14 cellular contexts compared by ENCODE assay signal in the genomic region with DNA sequence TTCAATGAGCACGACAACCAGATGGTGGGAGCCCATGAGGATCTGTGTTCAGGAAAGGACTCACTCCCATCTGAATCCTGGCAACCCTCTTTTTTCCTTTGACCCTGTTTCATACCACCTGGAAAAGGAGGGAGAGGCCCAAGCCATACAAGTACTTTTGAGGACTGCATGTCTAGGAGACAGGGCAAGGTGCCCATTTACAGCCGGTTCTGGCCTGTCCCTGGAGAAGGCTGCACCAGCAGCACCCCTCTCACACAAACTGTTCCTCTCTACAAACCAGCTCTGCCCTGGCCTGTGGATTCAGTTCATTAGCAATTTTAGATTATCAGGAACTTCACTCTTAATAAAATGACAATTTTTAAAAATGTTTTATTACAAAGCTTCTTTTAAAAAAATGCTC.
"Had no signal": no experiment of that assay in that cellular context is flagged by ENCODE, and none has a peak within 500 bp of the region (broad histone marks: within the 10 kb centered on the region; RNA-seq: fewer than 3 reads in every experiment).

No MANE protein-coding gene starts in this region.

- H3K27me3 Mint-ChIP-seq: activated CD4-positive, alpha-beta T cell treated with anti-CD3 and anti-CD28 coated beads, Interleukin-2, amount 10 ng/mL, durations not matched to agents 7 days and 5 days; activated CD8-positive, alpha-beta memory T cell treated with anti-CD3 and anti-CD28 coated beads, Interleukin-2, amount 10 ng/mL, durations not matched to agents 7 days and 5 days; T-helper 17 cell had no signal

- H3K9me3 ChIP-seq: left ventricle myocardium inferior, neutrophil, right lobe of liver had no signal

- DNase-seq: activated CD4-positive, alpha-beta T cell treated with anti-CD3 and anti-CD28 coated beads, Interleukin-2, amount 10 ng/mL, durations not matched to agents 7 days and 5 days; activated CD8-positive, alpha-beta memory T cell treated with anti-CD3 and anti-CD28 coated beads, Interleukin-2, amount 10 ng/mL, durations not matched to agents 7 days and 5 days; brain microvascular endothelial cell; dermis blood vessel endothelial cell; endodermal cell; erythroblast; left ventricle myocardium inferior; right lobe of liver; T-helper 17 cell; trophoblast cell had no signal

- H3K27me3 ChIP-seq: brain microvascular endothelial cell, neutrophil, right lobe of liver had no signal

- H3K4me3 ChIP-seq: left ventricle myocardium inferior, right lobe of liver had no signal

- H3K27ac Mint-ChIP-seq: activated CD4-positive, alpha-beta T cell treated with anti-CD3 and anti-CD28 coated beads, Interleukin-2, amount 10 ng/mL, durations not matched to agents 7 days and 5 days; activated CD8-positive, alpha-beta memory T cell treated with anti-CD3 and anti-CD28 coated beads, Interleukin-2, amount 10 ng/mL, durations not matched to agents 7 days and 5 days; endodermal cell; stimulated activated effector memory CD8-positive, alpha-beta T cell treated with anti-CD3 and anti-CD28 coated beads, Interleukin-12 subunit alpha, Interleukin-12 subunit beta, amount 100 ng/mL, for 72 hours; WTC11 had no signal

- H3K9me3 Mint-ChIP-seq: activated CD4-positive, alpha-beta T cell treated with anti-CD3 and anti-CD28 coated beads, Interleukin-2, amount 10 ng/mL, durations not matched to agents 7 days and 5 days; endodermal cell; mesothelial cell of epicardium; stimulated activated effector memory CD8-positive, alpha-beta T cell treated with anti-CD3 and anti-CD28 coated beads, Interleukin-12 subunit alpha, Interleukin-12 subunit beta, amount 100 ng/mL, for 72 hours; WTC11 had no signal

- H3K36me3 ChIP-seq: brain microvascular endothelial cell, left ventricle myocardium inferior, neutrophil, right lobe of liver had no signal

- H3K27ac ChIP-seq: brain microvascular endothelial cell, left ventricle myocardium inferior, neutrophil, right lobe of liver had no signal

- H3K4me1 ChIP-seq: right lobe of liver had no signal

- H3K4me3 Mint-ChIP-seq: activated CD4-positive, alpha-beta T cell treated with anti-CD3 and anti-CD28 coated beads, Interleukin-2, amount 10 ng/mL, durations not matched to agents 7 days and 5 days; activated CD8-positive, alpha-beta memory T cell treated with anti-CD3 and anti-CD28 coated beads, Interleukin-2, amount 10 ng/mL, durations not matched to agents 7 days and 5 days; endodermal cell; mesothelial cell of epicardium; stimulated activated effector memory CD8-positive, alpha-beta T cell treated with anti-CD3 and anti-CD28 coated beads, Interleukin-12 subunit alpha, Interleukin-12 subunit beta, amount 100 ng/mL, for 72 hours; WTC11 had no signal

- H3K36me3 Mint-ChIP-seq: WTC11 had no signal

- H3K4me1 Mint-ChIP-seq: endodermal cell had no signal

- ATAC-seq: activated CD8-positive, alpha-beta memory T cell treated with anti-CD3 and anti-CD28 coated beads, Interleukin-2, amount 10 ng/mL, durations not matched to agents 7 days and 5 days; right lobe of liver; stimulated activated effector memory CD8-positive, alpha-beta T cell treated with anti-CD3 and anti-CD28 coated beads, Interleukin-12 subunit alpha, Interleukin-12 subunit beta, amount 100 ng/mL, for 72 hours; T-helper 17 cell; WTC11 had no signal
